Comparison of ENCODE assay signal across 10 cellular contexts in the genomic region with DNA sequence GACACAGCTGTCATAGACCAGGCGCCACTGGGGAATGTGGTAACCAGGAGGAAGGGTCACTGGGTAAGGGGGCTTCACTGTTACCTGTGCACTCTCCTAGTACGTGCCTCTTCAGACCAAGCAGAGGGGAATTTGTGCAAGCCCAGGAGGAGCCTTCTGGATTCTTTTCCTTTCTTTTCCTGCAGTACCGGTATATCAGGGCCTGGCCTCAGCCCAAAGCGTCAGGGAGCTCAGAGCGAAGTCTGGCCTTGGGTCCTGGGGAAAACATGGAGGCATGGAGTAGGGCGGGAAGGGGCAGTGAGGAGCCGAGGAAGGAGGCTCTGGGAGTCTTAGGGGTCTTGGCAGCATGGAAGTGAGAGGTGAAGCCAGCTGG.
DNase-seq lines count a peak whose midpoint lies in the region; ATAC-seq and TF ChIP-seq lines count a peak whose summit lies in the region.
"Had no signal": no experiment of that assay in that cellular context is flagged by ENCODE, and none has a peak within 500 bp of the region (broad histone marks: within the 10 kb centered on the region; RNA-seq: fewer than 3 reads in every experiment).

No MANE protein-coding gene starts in this region.

- H3K27ac ChIP-seq in ACC112 (ENCODE audit: low read depth, low read length) (peak overlapping the region; percentile 22), KOPT-K1 (ENCODE audit: low read depth, low read length, poor library complexity, severe bottlenecking) (peak overlapping the region; percentile 94), esophagus squamous epithelium (peak overlapping the region; percentile 12 to 75 (median 51)), osteoblast (ENCODE audit: low read depth, low read length) (peak overlapping the region; percentile 82)

- no peak for ATAC-seq in HG03175 (IDR thresholded peaks at IDR 0.05; ENCODE audit: unreplicated experiment)
- ATAC-seq in GM21723 (IDR thresholded peaks at IDR 0.05; ENCODE audit: unreplicated experiment) = no peak

- H3K79me2 ChIP-seq in ACC112 (ENCODE audit: control insufficient read depth, insufficient read depth, low read length, unreplicated experiment) (no peaks in the 10 kb centered on the region), osteoblast (ENCODE audit: insufficient read depth, low read length) (no peaks in the 10 kb centered on the region)

- H3K9me3 ChIP-seq in KOPT-K1 (ENCODE audit: insufficient read depth, low read length, poor library complexity, severe bottlenecking) (no peaks in the 10 kb centered on the region), esophagus squamous epithelium (no peaks in the 10 kb centered on the region), osteoblast (ENCODE audit: low read depth, low read length) (no peaks in the 10 kb centered on the region)

- no peaks in the 10 kb centered on the region for H4K20me1 ChIP-seq in osteoblast (ENCODE audit: insufficient read depth, low read length)

- H3K4me3 ChIP-seq in ACC112 (ENCODE audit: low read depth, low read length) (peak overlapping the region; percentile 12; the same call in 1 of the 2 replicates), esophagus squamous epithelium (peak overlapping the region in 1 of 4 donors; percentile 58), osteoblast (ENCODE audit: insufficient read depth, low read length) (peak overlapping the region; percentile 57)

- H2AFZ ChIP-seq in ACC112 (ENCODE audit: low read length, unreplicated experiment) = no peak overlapping the region
- H2AFZ ChIP-seq in osteoblast (ENCODE audit: low read length) = peak overlapping the region; percentile 86

- intact Hi-C loops in esophagus squamous epithelium (cut with DNase I) = no loop called here

- H3K36me3 ChIP-seq in ACC112 (ENCODE audit: insufficient read depth, low read length) = no peaks in the 10 kb centered on the region
- H3K36me3 ChIP-seq in KOPT-K1 (ENCODE audit: insufficient read depth, low read length) = no peaks in the 10 kb centered on the region
- H3K36me3 ChIP-seq in esophagus squamous epithelium = no peaks in the 10 kb centered on the region
- no peaks in the 10 kb centered on the region for H3K36me3 ChIP-seq in osteoblast (ENCODE audit: insufficient read depth, low read length)

- H3K27me3 ChIP-seq in ACC112 (ENCODE audit: insufficient read depth, low read length) (peaks cover 8% of the 10 kb centered on the region), esophagus squamous epithelium (peaks cover 0 to 17% (median 0%) of the 10 kb centered on the region in 4 donors), osteoblast (ENCODE audit: insufficient read depth, low read length) (no peaks in the 10 kb centered on the region)

- 72 to 91% methylated on average over 3 to 5 of the region's 7 CpGs for WGBS in esophagus squamous epithelium, 2 donors

- no peak for TF ChIP-seq CTCF in esophagus squamous epithelium (IDR thresholded peaks at IDR 0.05)
- TF ChIP-seq CTCF in osteoblast (IDR thresholded peaks at IDR 0.05; ENCODE audit: extremely low read depth, low read depth, low read length) = no peak

- DNase-seq in esophagus squamous epithelium (lab: John Stamatoyannopoulos, UW) (no peak), osteoblast (ENCODE audit: insufficient read length, low spot score, missing footprints) (no peak), NCI-H2227 (lab: John Stamatoyannopoulos, UW; ENCODE audit: unreplicated experiment) (no peak), T-helper 9 cell (no peak)
- DNase-seq: GOT3, NCI-H2081 treated with DMSO at 0.1 percent for 48 hours had no signal

- TF ChIP-seq POLR2A in esophagus squamous epithelium (IDR thresholded peaks at IDR 0.05) = no peak

- peak overlapping the region; percentile 77 for H3K4me2 ChIP-seq in osteoblast (ENCODE audit: insufficient read depth, low read length)

- H3K4me1 ChIP-seq in ACC112 (ENCODE audit: control insufficient read depth, insufficient read depth, low read length, unreplicated experiment) (peaks cover 5% of the 10 kb centered on the region), esophagus squamous epithelium (peaks cover 8 to 27% (median 15%) of the 10 kb centered on the region in 3 donors), osteoblast (ENCODE audit: insufficient read depth, low read length) (peaks cover 34% of the 10 kb centered on the region)

Comparison
In these comparisons a context has a peak if more than half of its experiments do, and no peak if none do; other contexts are left out.
1. H3K27ac ChIP-seq: peak in every context shown above with its lines; median percentile 94 in KOPT-K1; 82 in osteoblast; 51 in esophagus squamous epithelium; 22 in ACC112.